In the genomic region with DNA sequence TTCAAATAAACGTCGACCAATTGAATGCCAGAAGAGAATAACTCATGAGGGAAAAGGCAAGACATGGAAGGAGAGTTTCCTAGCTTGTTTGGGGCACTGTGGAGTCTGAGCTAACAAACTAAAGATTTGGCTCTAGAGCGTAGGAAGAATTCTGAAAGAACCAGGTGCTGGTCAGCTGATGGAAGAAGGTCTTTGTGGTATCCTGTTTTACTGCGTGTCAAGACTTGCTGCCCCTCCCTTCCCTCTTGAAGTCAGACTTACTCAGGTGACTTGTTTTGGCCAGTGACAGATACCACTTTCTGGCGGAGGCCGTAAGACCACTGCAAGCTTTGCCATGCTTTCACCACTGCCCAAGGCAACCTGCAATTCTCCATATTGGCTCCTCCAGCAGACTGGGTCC, we compare ENCODE assay signal across 10 cellular contexts. TPM values are rescaled to one million over a fixed set of nuclear protein-coding genes. Genes with fewer than 3 reads are reported as not detected.
A peak's percentile ranks its signal among the peaks of the same experiment; 100 is the strongest.
DNase-seq lines count a peak whose midpoint lies in the region; ATAC-seq and TF ChIP-seq lines count a peak whose summit lies in the region.
"Had no signal": no experiment of that assay in that cellular context is flagged by ENCODE, and none has a peak within 500 bp of the region (broad histone marks: within the 10 kb centered on the region; RNA-seq: fewer than 3 reads in every experiment).

No MANE protein-coding gene starts in this region.

- TF ChIP-seq CTCF in vagina (IDR thresholded peaks at IDR 0.05): no peak
- no peak for TF ChIP-seq CTCF in HFFc6 (IDR thresholded peaks at IDR 0.05)

- H3K4me3 ChIP-seq in right cardiac atrium (ENCODE audit: low read length) (no peak overlapping the region), mesodermal cell (ENCODE audit: extremely low read depth, insufficient read depth, low read length, poor library complexity, severe bottlenecking) (no peak overlapping the region), vagina (no peak overlapping the region)

- ATAC-seq in right cardiac atrium: no peak
- no peak for ATAC-seq in left ventricle myocardium superior
- no peak for ATAC-seq in activated naive CD8-positive, alpha-beta T cell treated with anti-CD3 and anti-CD28 coated beads, Interleukin-2, amount 50 U/mL, for 24 hours

- no peak for TF ChIP-seq POLR2A in vagina (IDR thresholded peaks at IDR 0.05)

- H3K27ac Mint-ChIP-seq in activated naive CD8-positive, alpha-beta T cell treated with anti-CD3 and anti-CD28 coated beads, Interleukin-2, amount 50 U/mL, for 24 hours: peak overlapping the region; percentile 99
- no peak overlapping the region for H3K27ac Mint-ChIP-seq in HFFc6

- peaks cover 5% of the 10 kb centered on the region for H3K9me3 Mint-ChIP-seq in activated naive CD8-positive, alpha-beta T cell treated with anti-CD3 and anti-CD28 coated beads, Interleukin-2, amount 50 U/mL, for 24 hours
- no peaks in the 10 kb centered on the region for H3K9me3 Mint-ChIP-seq in HFFc6

- H3K27ac ChIP-seq in right cardiac atrium (ENCODE audit: low read length): peak overlapping the region; percentile 38
- peak overlapping the region; percentile 43 for H3K27ac ChIP-seq in mesodermal cell (ENCODE audit: low read depth, low read length, severe bottlenecking)
- peak overlapping the region; percentile 43 for H3K27ac ChIP-seq in vagina
- H3K27ac ChIP-seq: C4-2B had no signal

- H3K9me3 ChIP-seq in right cardiac atrium (ENCODE audit: control insufficient read depth, low read length): no peaks in the 10 kb centered on the region
- H3K9me3 ChIP-seq in mesodermal cell (ENCODE audit: control insufficient read depth, low read length): no peaks in the 10 kb centered on the region
- no peaks in the 10 kb centered on the region for H3K9me3 ChIP-seq in vagina

- DNase-seq in right cardiac atrium: no peak
- no peak for DNase-seq in left ventricle myocardium superior
- DNase-seq in activated naive CD8-positive, alpha-beta T cell treated with anti-CD3 and anti-CD28 coated beads, Interleukin-2, amount 50 U/mL, for 24 hours: no peak
- DNase-seq in vagina (ENCODE audit: extremely low spot score in 2 of 2): no peak
- DNase-seq in NCI-H345 treated with DMSO at 0.1 percent for 48 hours (lab: John Stamatoyannopoulos, UW; ENCODE audit: unreplicated experiment): no peak
- DNase-seq in HFFc6: no peak
- no peak for DNase-seq in NOMO-1 treated with DMSO at 0.1 percent for 48 hours (lab: John Stamatoyannopoulos, UW; ENCODE audit: unreplicated experiment)
- DNase-seq: NCI-H226 had no signal

- 93% methylated on average over 6 of the region's 6 CpGs for WGBS in right cardiac atrium
- WGBS in mesodermal cell (ENCODE audit: insufficient coverage in 2 of 2), 2 experiments: 97 to 98% methylated on average over 5 to 6 of the region's 6 CpGs

- H3K4me1 ChIP-seq in right cardiac atrium (ENCODE audit: control insufficient read depth, insufficient read depth, low read length) (peaks cover 19% of the 10 kb centered on the region), mesodermal cell (ENCODE audit: control insufficient read depth, insufficient read depth, low read length, poor library complexity, severe bottlenecking) (peaks cover 22% of the 10 kb centered on the region), vagina (peaks cover 13% of the 10 kb centered on the region)

- H3K4me3 Mint-ChIP-seq in activated naive CD8-positive, alpha-beta T cell treated with anti-CD3 and anti-CD28 coated beads, Interleukin-2, amount 50 U/mL, for 24 hours: peak overlapping the region; percentile 98
- H3K4me3 Mint-ChIP-seq in HFFc6: no peak overlapping the region

- H3K36me3 ChIP-seq in mesodermal cell (ENCODE audit: control insufficient read depth, insufficient read depth, low read length) (peaks cover 49% of the 10 kb centered on the region), vagina (peaks cover 0 to 33% of the 10 kb centered on the region in 2 donors)

- peaks cover 48% of the 10 kb centered on the region for H3K36me3 Mint-ChIP-seq in activated naive CD8-positive, alpha-beta T cell treated with anti-CD3 and anti-CD28 coated beads, Interleukin-2, amount 50 U/mL, for 24 hours (ENCODE audit: low read depth)
- H3K36me3 Mint-ChIP-seq in HFFc6 (ENCODE audit: low read depth): peaks cover 23% of the 10 kb centered on the region

- intact Hi-C loops in right cardiac atrium (cut with DNase I): no loop called here
- intact Hi-C loops in left ventricle myocardium superior (cut with micrococcal nuclease): no loop called here
- intact Hi-C loops in vagina (cut with DNase I): no loop called here

- H3K4me1 Mint-ChIP-seq in activated naive CD8-positive, alpha-beta T cell treated with anti-CD3 and anti-CD28 coated beads, Interleukin-2, amount 50 U/mL, for 24 hours: peaks cover 49% of the 10 kb centered on the region
- H3K4me1 Mint-ChIP-seq in HFFc6 (ENCODE audit: low read depth): peaks cover 11% of the 10 kb centered on the region

- no peaks in the 10 kb centered on the region for H3K27me3 Mint-ChIP-seq in activated naive CD8-positive, alpha-beta T cell treated with anti-CD3 and anti-CD28 coated beads, Interleukin-2, amount 50 U/mL, for 24 hours
- peaks cover 2% of the 10 kb centered on the region for H3K27me3 Mint-ChIP-seq in HFFc6 (ENCODE audit: insufficient read depth)

- H3K27me3 ChIP-seq in right cardiac atrium (ENCODE audit: control insufficient read depth, insufficient read depth) (no peaks in the 10 kb centered on the region), vagina (no peaks in the 10 kb centered on the region)

RNA-seq across cellular contexts. Expression of a gene that starts 0.7 kb away (rescaled TPM):
- total RNA-seq in right cardiac atrium: 10 to 100 TPM; 19.9 to 25.9 (median 23.1) TPM
- polyA plus RNA-seq in right cardiac atrium: 12.3 TPM
- 11.1 TPM for total RNA-seq in left ventricle myocardium superior
- polyA plus RNA-seq in mesodermal cell (2013, experiment 1 of 2): 2.0 TPM
- 1.5 TPM for polyA plus RNA-seq in mesodermal cell (2013, experiment 2 of 2)
- total RNA-seq in vagina: 35.4 TPM
- total RNA-seq in HFFc6 (2021; fragmentation: NEBNext Ultra II Directional; extraction: Animal tissue kit (Norgen Biotek cat#: 25700)): 1 to 10 TPM in 5 of 6 experiments, under 1 TPM in 1; 0.47 to 6.6 (median 5.3) TPM
